ENCODE assay signal across 11 cellular contexts in genomic region chr11:71138737-71139425, GRCh38.
"Had no signal": no experiment of that assay in that cellular context is flagged by ENCODE, and none has a peak within 500 bp of the region (broad histone marks: within the 10 kb centered on the region; RNA-seq: fewer than 3 reads in every experiment).

No MANE protein-coding gene starts in this region.

- H3K27me3 ChIP-seq: ascending aorta had no signal

- H3K36me3 ChIP-seq: ascending aorta had no signal

- DNase-seq: activated CD4-positive, alpha-beta memory T cell treated with anti-CD3 and anti-CD28 coated beads, Interleukin-2, amount 10 ng/mL, durations not matched to agents 7 days and 5 days; activated CD4-positive, CD25-positive, alpha-beta regulatory T cell treated with anti-CD3 and anti-CD28 coated beads, Interleukin-2, amount 50 U/mL, for 72 hours; activated naive CD4-positive, alpha-beta T cell; activated T-cell treated with anti-CD3 and anti-CD28 coated beads, Interleukin-2, amount 50 U/mL, for 48 hours; effector CD8-positive, alpha-beta T cell; foreskin melanocyte; left ventricle myocardium superior; stimulated activated CD4-positive, alpha-beta T cell treated with anti-CD3 and anti-CD28 coated beads, Interleukin-4, amount 100 ng/mL, for 1 hour; stimulated activated CD8-positive, alpha-beta memory T cell treated with anti-CD3 and anti-CD28 coated beads, Interleukin-4, amount 100 ng/mL, for 48 hours had no signal

- ATAC-seq: left ventricle myocardium superior had no signal

- H3K9me3 ChIP-seq: ascending aorta had no signal

- H3K4me3 ChIP-seq: ascending aorta, coronary artery had no signal

- H3K27ac ChIP-seq: ascending aorta, coronary artery had no signal
